In the genomic region with DNA sequence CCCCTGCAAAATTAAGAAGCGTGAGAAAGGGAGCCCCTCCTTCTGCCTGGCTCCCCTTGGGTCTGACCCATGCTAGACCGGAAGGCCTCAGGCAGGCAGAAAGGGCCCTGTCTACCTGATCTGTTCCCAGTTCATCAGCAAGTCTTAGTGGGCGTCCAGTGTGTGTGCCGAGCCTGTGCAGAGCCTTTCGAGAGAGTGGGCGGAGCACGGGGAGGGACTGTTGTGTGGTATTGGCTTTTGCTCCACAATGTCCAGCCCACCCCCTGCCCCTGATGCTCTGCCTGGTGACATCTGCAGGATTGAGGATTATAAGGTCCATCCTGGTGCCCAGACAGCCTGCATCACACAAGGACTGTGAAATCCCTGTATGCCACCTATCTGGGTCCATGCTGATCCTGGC, we compare ENCODE assay signal across 29 cellular contexts.
"Had no signal": no experiment of that assay in that cellular context is flagged by ENCODE, and none has a peak within 500 bp of the region (broad histone marks: within the 10 kb centered on the region; RNA-seq: fewer than 3 reads in every experiment).

No MANE protein-coding gene starts in this region.

- H3K4me3 Mint-ChIP-seq: mesothelial cell of epicardium; naive B cell; natural killer cell treated with Interleukin-12 subunit alpha and Interleukin-12 subunit beta and Interleukin-15 and Interleukin-18, amount 100 ng/mL, for 72 hours; stimulated activated memory B cell treated with anti-CD40 and anti-IgM and Interleukin-4, amounts not matched to agents 10 μg/mL and 1 μg/mL and 100 μg/mL, for 72 hours had no signal

- H3K4me3 ChIP-seq: esophagus squamous epithelium, heart right ventricle, left lung, mucosa of descending colon, ovary, psoas muscle, skin epidermis, spleen, testis, tibial nerve, upper lobe of left lung, uterus had no signal

- H3K9me3 ChIP-seq: esophagus squamous epithelium, heart right ventricle, left lung, mucosa of descending colon, ovary, psoas muscle, spleen, testis, tibial nerve, upper lobe of left lung, uterus had no signal

- H3K36me3 ChIP-seq: esophagus squamous epithelium, heart right ventricle, left lung, ovary, upper lobe of left lung, uterus had no signal

- H3K4me1 ChIP-seq: esophagus squamous epithelium, heart right ventricle, left lung, psoas muscle, spleen, testis, tibial nerve, uterus had no signal

- H3K27ac ChIP-seq: esophagus squamous epithelium, heart right ventricle, left lung, ovary, psoas muscle, skin epidermis, spleen, testis, tibial nerve, upper lobe of left lung, uterus had no signal

- H3K27ac Mint-ChIP-seq: mesothelial cell of epicardium; natural killer cell treated with Interleukin-12 subunit alpha and Interleukin-12 subunit beta and Interleukin-15 and Interleukin-18, amount 100 ng/mL, for 72 hours; stimulated activated memory B cell treated with anti-CD40 and anti-IgM and Interleukin-4, amounts not matched to agents 10 μg/mL and 1 μg/mL and 100 μg/mL, for 72 hours had no signal

- H3K4me1 Mint-ChIP-seq: mesothelial cell of epicardium, naive B cell had no signal

- DNase-seq: effector memory CD4-positive, alpha-beta T cell; erythroblast; esophagus squamous epithelium; foreskin melanocyte; glutamatergic neuron; heart right ventricle; hippocampal formation; left cardiac atrium; left lung; mesenchymal stem cell; mucosa of descending colon; naive B cell; occipital lobe; ovary; posterior cingulate gyrus; psoas muscle; right cardiac atrium; spleen; stimulated activated CD4-positive, alpha-beta T cell treated with anti-CD3 and anti-CD28 coated beads, Interleukin-4, amount 100 ng/mL, for 4 hours; stimulated activated naive CD8-positive, alpha-beta T cell treated with anti-CD3 and anti-CD28 coated beads, Interleukin-15, Interleukin-2, amounts not matched to agents 100 U/mL and 50 U/mL, for 24 hours; substantia nigra; testis; upper lobe of left lung; uterus had no signal

- H3K27me3 Mint-ChIP-seq: stimulated activated memory B cell treated with anti-CD40 and anti-IgM and Interleukin-4, amounts not matched to agents 10 μg/mL and 1 μg/mL and 100 μg/mL, for 72 hours had no signal

- H3K36me3 Mint-ChIP-seq: mesothelial cell of epicardium; naive B cell; natural killer cell treated with Interleukin-12 subunit alpha and Interleukin-12 subunit beta and Interleukin-15 and Interleukin-18, amount 100 ng/mL, for 72 hours had no signal

- H3K27me3 ChIP-seq: esophagus squamous epithelium, left lung, ovary, testis, tibial nerve, upper lobe of left lung, uterus had no signal

- H3K9me3 Mint-ChIP-seq: mesothelial cell of epicardium; naive B cell; natural killer cell treated with Interleukin-12 subunit alpha and Interleukin-12 subunit beta and Interleukin-15 and Interleukin-18, amount 100 ng/mL, for 72 hours; stimulated activated memory B cell treated with anti-CD40 and anti-IgM and Interleukin-4, amounts not matched to agents 10 μg/mL and 1 μg/mL and 100 μg/mL, for 72 hours had no signal
